Comparison of ENCODE assay signal across 8 cellular contexts in the genomic region with DNA sequence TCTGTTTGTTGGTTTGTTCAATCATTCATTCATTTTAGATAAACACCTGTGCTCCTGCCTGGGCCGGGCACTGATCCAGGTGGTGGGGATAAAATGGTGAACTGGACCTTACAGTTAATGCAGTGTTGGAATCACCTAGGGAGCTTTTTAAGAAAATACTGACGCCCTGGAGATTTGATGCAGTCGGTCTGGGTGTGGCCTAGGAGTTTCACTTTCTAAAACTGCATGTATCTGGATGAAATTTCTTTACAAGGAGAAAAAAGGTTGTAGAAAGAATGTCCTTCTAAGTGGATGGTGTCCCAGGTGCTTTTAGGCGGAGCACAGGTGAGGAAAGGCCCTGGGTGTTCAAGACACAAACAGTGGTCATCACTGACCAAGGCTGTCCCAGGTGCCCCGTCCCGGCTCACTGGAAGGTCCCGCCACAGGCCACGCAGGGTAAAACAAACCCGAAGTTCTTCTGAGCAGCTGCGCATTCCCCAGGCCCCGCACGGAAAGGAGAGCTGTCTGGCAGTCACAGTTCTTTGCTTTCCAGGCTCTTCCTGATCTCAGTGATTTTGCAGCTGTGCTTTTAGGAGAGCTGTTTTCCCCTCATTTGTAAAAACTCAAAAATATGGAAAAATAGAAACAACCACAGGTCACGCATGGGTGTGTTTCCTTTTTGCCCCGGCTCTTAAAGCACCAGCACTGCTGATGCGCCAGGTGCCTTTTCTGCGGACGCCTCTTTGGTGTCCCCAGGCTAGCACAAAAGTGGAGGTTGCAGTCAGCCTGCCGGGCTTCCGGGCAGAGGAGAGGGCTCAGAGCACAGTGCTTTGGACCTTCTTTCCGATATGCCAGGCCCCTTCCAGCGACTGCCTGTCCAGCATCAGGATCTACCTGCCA.
DNase-seq lines count a peak whose midpoint lies in the region; ATAC-seq, FAIRE-seq and TF ChIP-seq lines count a peak whose summit lies in the region.

No MANE protein-coding gene starts in this region.

- peak; percentile 55 for ATAC-seq in GM19023 (IDR thresholded peaks at IDR 0.05; ENCODE audit: unreplicated experiment)
- ATAC-seq in HG02938 (IDR thresholded peaks at IDR 0.05; ENCODE audit: unreplicated experiment): peak; percentile 62
- no peak for ATAC-seq in stimulated activated effector memory CD8-positive, alpha-beta T cell treated with anti-CD3 and anti-CD28 coated beads, Interleukin-12 subunit alpha, Interleukin-12 subunit beta, amount 100 ng/mL, for 72 hours
- ATAC-seq in activated CD4-positive, alpha-beta T cell treated with anti-CD3 and anti-CD28 coated beads for 36 hours: no peak
- no peak for ATAC-seq in GM21526 (IDR thresholded peaks at IDR 0.05; ENCODE audit: low FRiP score, unreplicated experiment)

- POLR2A ChIA-PET in activated CD4-positive, alpha-beta T cell treated with anti-CD3 and anti-CD28 coated beads for 36 hours (lab: Charles Lee): no interaction called here

- H3K9me3 Mint-ChIP-seq in dendritic cell treated with granulocyte-macrophage colony-stimulating factor and Interleukin-4, amounts not matched to agents 40 ng/mL and 50 ng/mL, for 4 days: no peaks in the 10 kb centered on the region
- H3K9me3 Mint-ChIP-seq in stimulated activated effector memory CD8-positive, alpha-beta T cell treated with anti-CD3 and anti-CD28 coated beads, Interleukin-12 subunit alpha, Interleukin-12 subunit beta, amount 100 ng/mL, for 72 hours: no peaks in the 10 kb centered on the region
- H3K9me3 Mint-ChIP-seq in activated CD4-positive, alpha-beta T cell treated with anti-CD3 and anti-CD28 coated beads for 36 hours (ENCODE audit: low read depth): no peaks in the 10 kb centered on the region

- TF ChIP-seq CTCF in D721Med (IDR thresholded peaks at IDR 0.05; ENCODE audit: insufficient read depth, missing control alignments): no peak

- no peaks in the 10 kb centered on the region for H3K36me3 Mint-ChIP-seq in dendritic cell treated with granulocyte-macrophage colony-stimulating factor and Interleukin-4, amounts not matched to agents 40 ng/mL and 50 ng/mL, for 4 days (ENCODE audit: low read depth)
- H3K36me3 Mint-ChIP-seq in stimulated activated effector memory CD8-positive, alpha-beta T cell treated with anti-CD3 and anti-CD28 coated beads, Interleukin-12 subunit alpha, Interleukin-12 subunit beta, amount 100 ng/mL, for 72 hours: no peaks in the 10 kb centered on the region
- H3K36me3 Mint-ChIP-seq in activated CD4-positive, alpha-beta T cell treated with anti-CD3 and anti-CD28 coated beads for 36 hours (ENCODE audit: low read depth): no peaks in the 10 kb centered on the region

- peaks cover 6% of the 10 kb centered on the region for H3K27me3 Mint-ChIP-seq in dendritic cell treated with granulocyte-macrophage colony-stimulating factor and Interleukin-4, amounts not matched to agents 40 ng/mL and 50 ng/mL, for 4 days
- H3K27me3 Mint-ChIP-seq in activated CD4-positive, alpha-beta T cell treated with anti-CD3 and anti-CD28 coated beads for 36 hours: no peaks in the 10 kb centered on the region

- peak overlapping the region; percentile 70 for H3K27ac Mint-ChIP-seq in dendritic cell treated with granulocyte-macrophage colony-stimulating factor and Interleukin-4, amounts not matched to agents 40 ng/mL and 50 ng/mL, for 4 days
- H3K27ac Mint-ChIP-seq in stimulated activated effector memory CD8-positive, alpha-beta T cell treated with anti-CD3 and anti-CD28 coated beads, Interleukin-12 subunit alpha, Interleukin-12 subunit beta, amount 100 ng/mL, for 72 hours: peak overlapping the region; percentile 82
- H3K27ac Mint-ChIP-seq in activated CD4-positive, alpha-beta T cell treated with anti-CD3 and anti-CD28 coated beads for 36 hours: no peak overlapping the region

- intact Hi-C loops in dendritic cell treated with granulocyte-macrophage colony-stimulating factor and Interleukin-4, amounts not matched to agents 40 ng/mL and 50 ng/mL, for 4 days (cut with micrococcal nuclease): no loop called here
- intact Hi-C loops in activated CD4-positive, alpha-beta T cell treated with anti-CD3 and anti-CD28 coated beads for 36 hours (cut with DNase I, micrococcal nuclease): no loop called here

- H3K4me3 Mint-ChIP-seq in dendritic cell treated with granulocyte-macrophage colony-stimulating factor and Interleukin-4, amounts not matched to agents 40 ng/mL and 50 ng/mL, for 4 days: no peak overlapping the region
- H3K4me3 Mint-ChIP-seq in stimulated activated effector memory CD8-positive, alpha-beta T cell treated with anti-CD3 and anti-CD28 coated beads, Interleukin-12 subunit alpha, Interleukin-12 subunit beta, amount 100 ng/mL, for 72 hours: no peak overlapping the region
- no peak overlapping the region for H3K4me3 Mint-ChIP-seq in activated CD4-positive, alpha-beta T cell treated with anti-CD3 and anti-CD28 coated beads for 36 hours

- no peak for DNase-seq in stimulated activated effector memory CD8-positive, alpha-beta T cell treated with anti-CD3 and anti-CD28 coated beads, Interleukin-12 subunit alpha, Interleukin-12 subunit beta, amount 100 ng/mL, for 72 hours (ENCODE audit: low spot score in 2 of 2)
- no peak for DNase-seq in activated CD4-positive, alpha-beta T cell treated with anti-CD3 and anti-CD28 coated beads for 36 hours
- DNase-seq in D721Med (ENCODE audit: insufficient read length, low spot score) (no peak), CD1c-positive myeloid dendritic cell (ENCODE audit: extremely low spot score) (no peak)

- no peak for FAIRE-seq in D721Med (lab: Jason Lieb, UNC)

- CTCF ChIA-PET in activated CD4-positive, alpha-beta T cell treated with anti-CD3 and anti-CD28 coated beads for 36 hours (lab: Charles Lee): interaction anchor here (0.6 to 0.8 kb wide), 2 partner anchors 14 to 222 kb away, joined by 3 read pairs; no protein-coding TSS in a partner anchor

- peaks cover 34% of the 10 kb centered on the region for H3K4me1 Mint-ChIP-seq in dendritic cell treated with granulocyte-macrophage colony-stimulating factor and Interleukin-4, amounts not matched to agents 40 ng/mL and 50 ng/mL, for 4 days (ENCODE audit: low read depth)
- H3K4me1 Mint-ChIP-seq in stimulated activated effector memory CD8-positive, alpha-beta T cell treated with anti-CD3 and anti-CD28 coated beads, Interleukin-12 subunit alpha, Interleukin-12 subunit beta, amount 100 ng/mL, for 72 hours: peaks cover 18% of the 10 kb centered on the region
- H3K4me1 Mint-ChIP-seq in activated CD4-positive, alpha-beta T cell treated with anti-CD3 and anti-CD28 coated beads for 36 hours: peaks cover 32% of the 10 kb centered on the region

Comparison
In these comparisons a context has a peak if more than half of its experiments do, and no peak if none do; other contexts are left out.
1. ATAC-seq: peak in GM19023 (single experiment) and HG02938 (single experiment); none in stimulated activated effector memory CD8-positive, alpha-beta T cell treated with anti-CD3 and anti-CD28 coated beads, Interleukin-12 subunit alpha, Interleukin-12 subunit beta, amount 100 ng/mL, for 72 hours (single experiment), activated CD4-positive, alpha-beta T cell treated with anti-CD3 and anti-CD28 coated beads for 36 hours (single experiment) and GM21526 (single experiment).